In the genomic region with DNA sequence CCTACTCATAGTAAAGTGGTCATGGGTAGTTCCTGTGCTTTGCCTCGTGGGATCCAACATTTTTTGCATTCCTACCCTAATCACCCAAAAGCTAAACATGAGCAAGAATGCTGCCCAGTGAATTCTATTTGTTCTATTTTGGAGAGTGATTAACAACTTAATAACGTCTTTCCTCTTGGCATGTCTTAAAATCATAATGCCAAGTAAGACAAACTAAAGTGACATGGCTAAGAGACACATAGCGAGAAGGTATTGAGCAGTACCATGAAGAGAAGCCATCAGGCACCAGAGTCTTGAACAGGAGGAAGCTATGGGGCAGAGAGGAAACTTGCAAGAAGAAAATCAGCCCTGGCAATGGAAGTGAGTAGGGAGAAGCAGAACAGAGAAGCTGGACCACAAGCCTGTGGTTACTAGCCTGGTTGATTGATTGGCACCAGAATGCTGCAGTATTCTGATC, we compare ENCODE assay signal across 16 cellular contexts. TPM values are rescaled to one million over a fixed set of nuclear protein-coding genes. Genes with fewer than 3 reads are reported as not detected.
DNase-seq lines count a peak whose midpoint lies in the region; ATAC-seq, FAIRE-seq and TF ChIP-seq lines count a peak whose summit lies in the region.
"Had no signal": no experiment of that assay in that cellular context is flagged by ENCODE, and none has a peak within 500 bp of the region (broad histone marks: within the 10 kb centered on the region; RNA-seq: fewer than 3 reads in every experiment).

No MANE protein-coding gene starts in this region.

- FAIRE-seq in GM12892 (lab: Jason Lieb, UNC): peak; percentile 38
- FAIRE-seq: bronchial epithelial cell, endometrium, G401.6 had no signal

- no peak for TF ChIP-seq POLR2A in GM12892 (IDR thresholded peaks at IDR 0.05; ENCODE audit: low read depth, low read length)

- H3K27me3 ChIP-seq in ascending aorta: no peaks in the 10 kb centered on the region

- H3K4me1 ChIP-seq in ascending aorta: peaks cover 0 to 14% of the 10 kb centered on the region in 2 donors
- H3K4me1 ChIP-seq: HAP-1 had no signal

- no peak for DNase-seq in GM12892 (ENCODE audit: insufficient read length)
- no peak for DNase-seq in ascending aorta (ENCODE audit: low spot score in 2 of 2)
- peak; percentile 12 for DNase-seq in hepatic stellate cell (ENCODE audit: low spot score)
- DNase-seq in retinal pigment epithelial cell (ENCODE audit: low read depth): peak; percentile 73
- DNase-seq in hypothalamus (lab: John Stamatoyannopoulos, UW): no peak
- DNase-seq in activated CD4-positive, CD25-positive, alpha-beta regulatory T cell treated with anti-CD3 and anti-CD28 coated beads, Interleukin-2, amount 50 U/mL, for 72 hours: no peak
- DNase-seq in DMS114 treated with DMSO at 0.1 percent for 48 hours (lab: John Stamatoyannopoulos, UW; ENCODE audit: unreplicated experiment): no peak
- DNase-seq: NCI-H1092 treated with DMSO at 0.1 percent for 48 hours, NCI-H524 treated with DMSO at 0.1 percent for 48 hours, retina, T-helper 17 cell had no signal

- no peaks in the 10 kb centered on the region for H3K36me3 ChIP-seq in ascending aorta
- H3K36me3 ChIP-seq: HAP-1 had no signal

- intact Hi-C loops in ascending aorta (cut with DNase I): no loop called here

- no peaks in the 10 kb centered on the region for H3K9me3 ChIP-seq in ascending aorta
- H3K9me3 ChIP-seq: HAP-1 had no signal

- H3K4me3 ChIP-seq in ascending aorta (no peak overlapping the region), retinal pigment epithelial cell (ENCODE audit: low read length) (no peak overlapping the region)
- H3K4me3 ChIP-seq: HAP-1 had no signal

- no peak for ATAC-seq in GM19328 (IDR thresholded peaks at IDR 0.05; ENCODE audit: unreplicated experiment)
- ATAC-seq: T-helper 17 cell had no signal

- peak overlapping the region; percentile 0 to 48 for H3K27ac ChIP-seq in ascending aorta

- no peak for TF ChIP-seq CTCF in ascending aorta (IDR thresholded peaks at IDR 0.05)
- no peak for TF ChIP-seq CTCF in retinal pigment epithelial cell (conservative IDR thresholded peaks at IDR 0.05; ENCODE audit: low read depth, low read length)

RNA-seq across cellular contexts. Expression of a gene that starts 32.0 kb away (rescaled TPM):
- 1.7 TPM for polyA plus RNA-seq in GM12892 (2012; ENCODE audit: missing spikeins)
- total RNA-seq in ascending aorta: 1.1 TPM

Comparison
In these comparisons a context has a peak if more than half of its experiments do, and no peak if none do; other contexts are left out.
1. DNase-seq: peak in hepatic stellate cell (single experiment) and retinal pigment epithelial cell (single experiment); none in GM12892 (single experiment), ascending aorta (0 of 2), hypothalamus (0 of 51), activated CD4-positive, CD25-positive, alpha-beta regulatory T cell treated with anti-CD3 and anti-CD28 coated beads, Interleukin-2, amount 50 U/mL, for 72 hours (single experiment) and DMS114 treated with DMSO at 0.1 percent for 48 hours (single experiment).